In genomic region chr13:91056746-91057145, GRCh38 we compare ENCODE assay signal across 15 cellular contexts.
DNase-seq lines count a peak whose midpoint lies in the region; ATAC-seq lines count a peak whose summit lies in the region.
"Had no signal": no experiment of that assay in that cellular context is flagged by ENCODE, and none has a peak within 500 bp of the region (broad histone marks: within the 10 kb centered on the region; RNA-seq: fewer than 3 reads in every experiment).

No MANE protein-coding gene starts in this region.

- no peak overlapping the region for H2BK5ac ChIP-seq in mesendoderm (ENCODE audit: low read length)

- no peak overlapping the region for H3K9ac ChIP-seq in mesendoderm (ENCODE audit: low read length)

- no CpG with 5 or more reads among the region's 2 CpGs for WGBS in mesendoderm (ENCODE audit: extremely low coverage, insufficient coverage, low lambda C conversion rate)

- H2BK15ac ChIP-seq in mesendoderm (replicated peaks; ENCODE audit: low read depth): no peak overlapping the region

- H3K79me1 ChIP-seq in mesendoderm (ENCODE audit: low read length): no peaks in the 10 kb centered on the region

- no peak overlapping the region for H2BK120ac ChIP-seq in mesendoderm (ENCODE audit: low read depth, low read length)

- no peak overlapping the region for H3K4ac ChIP-seq in mesendoderm (ENCODE audit: low read depth, low read length)

- H3K79me2 ChIP-seq in mesendoderm (ENCODE audit: control insufficient read depth, insufficient read depth, low read length): no peaks in the 10 kb centered on the region

- no peak overlapping the region for H4K5ac ChIP-seq in mesendoderm (ENCODE audit: low read length)

- ATAC-seq in GM18861 (IDR thresholded peaks at IDR 0.05; ENCODE audit: unreplicated experiment): peak; percentile 82
- ATAC-seq in GM21515 (IDR thresholded peaks at IDR 0.05; ENCODE audit: unreplicated experiment): peak; percentile 87
- peak; percentile 65 for ATAC-seq in HG03060 (IDR thresholded peaks at IDR 0.05; ENCODE audit: low read depth, unreplicated experiment)
- ATAC-seq: Right ventricle myocardium inferior had no signal

- H3K18ac ChIP-seq in mesendoderm (ENCODE audit: low read length): no peak overlapping the region

- H3K4me1 ChIP-seq in mesendoderm (ENCODE audit: control insufficient read depth, low read depth, low read length): no peaks in the 10 kb centered on the region

- H3K56ac ChIP-seq in mesendoderm (ENCODE audit: low read length): no peak overlapping the region

- no peak overlapping the region for H3K4me2 ChIP-seq in mesendoderm (ENCODE audit: low read length)

- DNase-seq in NAMALWA (ENCODE audit: low spot score): peak; percentile 25
- no peak for DNase-seq in activated naive CD4-positive, alpha-beta T cell treated with Interleukin-2 at 50 U/mL for 16 hours
- DNase-seq in mesendoderm: no peak
- no peak for DNase-seq in DMS114 treated with DMSO at 0.1 percent for 48 hours (lab: John Stamatoyannopoulos, UW; ENCODE audit: unreplicated experiment)
- DNase-seq in activated gamma-delta T cell (lab: John Stamatoyannopoulos, UW): no peak
- DNase-seq: activated T-cell treated with anti-CD3 and anti-CD28 coated beads, Interleukin-2, amount 50 U/mL, for 1 hour; CD4-positive, alpha-beta T cell; hippocampal formation; NCI-H345; stimulated activated CD4-positive, alpha-beta T cell treated with anti-CD3 and anti-CD28 coated beads, Interleukin-12 subunit alpha, Interleukin-12 subunit beta, amount 100 ng/mL, for 4 hours had no signal

- no peaks in the 10 kb centered on the region for H3K27me3 ChIP-seq in mesendoderm (ENCODE audit: insufficient read depth, low read length, poor library complexity)

- H3K4me3 ChIP-seq in mesendoderm (ENCODE audit: low read length): no peak overlapping the region
- H3K4me3 ChIP-seq: lung had no signal

- H3K23ac ChIP-seq in mesendoderm (ENCODE audit: low read length): no peak overlapping the region

- H2AK5ac ChIP-seq in mesendoderm (ENCODE audit: low read length): no peak overlapping the region

- H3K27ac ChIP-seq in mesendoderm (ENCODE audit: low read depth, low read length): no peak overlapping the region

- H3K36me3 ChIP-seq in mesendoderm (ENCODE audit: control insufficient read depth, insufficient read depth, low read length): no peaks in the 10 kb centered on the region

- H4K8ac ChIP-seq in mesendoderm (ENCODE audit: low read depth, low read length): no peak overlapping the region
